ENCODE assay signal across 8 cellular contexts in genomic region chr15:73601449-73602425, GRCh38. TPM values are rescaled to one million over a fixed set of nuclear protein-coding genes. Genes with fewer than 3 reads are reported as not detected.
DNase-seq lines count a peak whose midpoint lies in the region; ATAC-seq, FAIRE-seq and TF ChIP-seq lines count a peak whose summit lies in the region.

No MANE protein-coding gene starts in this region.

- no peaks in the 10 kb centered on the region for H3K27me3 ChIP-seq in astrocyte (ENCODE audit: insufficient read depth, low read length)

- no peaks in the 10 kb centered on the region for H3K9me3 Mint-ChIP-seq in astrocyte (ENCODE audit: unreplicated experiment)

- H3K27ac Mint-ChIP-seq in astrocyte (ENCODE audit: unreplicated experiment): no peak overlapping the region

- CTCF ChIA-PET in HEK293T (lab: Yijun Ruan, JAX): interaction anchor here (0.6 to 1.2 kb wide), 3 partner anchors 17 to 35 kb away, joined by 4 to 5 read pairs (median 5); no protein-coding TSS in a partner anchor

- FAIRE-seq in astrocyte (lab: Jason Lieb, UNC): no peak

- ATAC-seq in GM19455 (IDR thresholded peaks at IDR 0.05; ENCODE audit: unreplicated experiment): no peak
- ATAC-seq in GM21825 (IDR thresholded peaks at IDR 0.05; ENCODE audit: unreplicated experiment): no peak

- no peak overlapping the region for H2AFZ ChIP-seq in astrocyte (ENCODE audit: low read depth, low read length)

- H3K79me2 ChIP-seq in astrocyte (ENCODE audit: insufficient read depth, low read length): peaks cover 99% of the 10 kb centered on the region

- peaks cover 27% of the 10 kb centered on the region for H3K4me1 ChIP-seq in astrocyte (ENCODE audit: insufficient read depth, low read length)

- peak overlapping the region; percentile 57 for H3K4me2 ChIP-seq in astrocyte (ENCODE audit: low read length)

- H3K4me3 Mint-ChIP-seq in astrocyte (ENCODE audit: unreplicated experiment): no peak overlapping the region

- POLR2A ChIA-PET in HEK293T (lab: Yijun Ruan, JAX): interaction anchor here (0.8 to 1.7 kb wide), 4 partner anchors 12 to 33 kb away, joined by 3 to 7 read pairs (median 4); partner anchors contain the start of gene NPTN

- H3K4me1 Mint-ChIP-seq in astrocyte (ENCODE audit: low read depth, unreplicated experiment): peaks cover 47% of the 10 kb centered on the region

- H3K36me3 ChIP-seq in astrocyte (ENCODE audit: insufficient read depth, low read length): no peaks in the 10 kb centered on the region

- no peak for TF ChIP-seq CTCF in astrocyte (IDR thresholded peaks at IDR 0.05; ENCODE audit: insufficient read depth, low read depth, low read length)

- H3K36me3 Mint-ChIP-seq in astrocyte (ENCODE audit: low read depth, unreplicated experiment): peaks cover 8% of the 10 kb centered on the region

- peaks cover 99% of the 10 kb centered on the region for H4K20me1 ChIP-seq in astrocyte (ENCODE audit: insufficient read depth, low read length)

- H3K27me3 Mint-ChIP-seq in astrocyte (ENCODE audit: low read depth, unreplicated experiment): no peaks in the 10 kb centered on the region

- H3K27ac ChIP-seq in astrocyte (ENCODE audit: low read depth, low read length): peak overlapping the region; percentile 28

- H3K4me3 ChIP-seq in astrocyte (ENCODE audit: insufficient read depth, low read depth, low read length): no peak overlapping the region

- peak; percentile 37 for DNase-seq in M059J (ENCODE audit: low read depth)
- peak; percentile 42 for DNase-seq in astrocyte (ENCODE audit: low read depth)
- peak; percentile 39 for DNase-seq in inferior parietal cortex (ENCODE audit: extremely low spot score)
- DNase-seq in superior temporal gyrus (ENCODE audit: extremely low spot score): peak; percentile 71
- no peak for DNase-seq in HEK293T (ENCODE audit: extremely low spot score)
- no peak for DNase-seq in activated CD4-positive, alpha-beta T cell treated with anti-CD3 and anti-CD28 coated beads for 48 hours

- peak overlapping the region; percentile 44 for H3K9ac ChIP-seq in astrocyte (ENCODE audit: low read length)

- no peaks in the 10 kb centered on the region for H3K9me3 ChIP-seq in astrocyte (ENCODE audit: insufficient read depth, low read depth, low read length)

TF ChIP-seq in HEK293T, 16 proteins besides CTCF, POLR2A, EP300 and RAD21:
- TF ChIP-seq CTBP1 (IDR thresholded peaks at IDR 0.05; ENCODE audit: borderline replicate concordance) (no peak), FOXM1 (IDR thresholded peaks at IDR 0.05; ENCODE audit: borderline replicate concordance) (no peak), ARNT (IDR thresholded peaks at IDR 0.05) (no peak)

RNA-seq across cellular contexts. Expression of gene NPTN, which starts 31.5 kb away (rescaled TPM):
- total RNA-seq in M059J (2014; rRNA removed; shearing (Covaris generic)): 90.3 and 100 TPM in 2 replicates
- 281 and 305 TPM in 2 replicates for total RNA-seq in astrocyte

Comparison
In these comparisons a context has a peak if more than half of its experiments do, and no peak if none do; other contexts are left out.
1. DNase-seq: peak in M059J (single experiment), astrocyte (single experiment), inferior parietal cortex (single experiment) and superior temporal gyrus (single experiment); none in HEK293T (single experiment) and activated CD4-positive, alpha-beta T cell treated with anti-CD3 and anti-CD28 coated beads for 48 hours (single experiment).